ENCODE assay signal across 17 cellular contexts in genomic region chr2:152884088-152884487, GRCh38.
DNase-seq lines count a peak whose midpoint lies in the region; ATAC-seq, FAIRE-seq and TF ChIP-seq lines count a peak whose summit lies in the region.
"Had no signal": no experiment of that assay in that cellular context is flagged by ENCODE, and none has a peak within 500 bp of the region (broad histone marks: within the 10 kb centered on the region; RNA-seq: fewer than 3 reads in every experiment).

No MANE protein-coding gene starts in this region.

- no peaks in the 10 kb centered on the region for H3K36me3 Mint-ChIP-seq in GM23338 (ENCODE audit: low read depth)
- H3K36me3 Mint-ChIP-seq: CD4-positive, CD25-positive, alpha-beta regulatory T cell; CD8-positive, alpha-beta T cell had no signal

- H4K20me1 ChIP-seq in GM23338 (replicated peaks; ENCODE audit: insufficient read depth) (no peaks in the 10 kb centered on the region), IMR-90 (ENCODE audit: insufficient read depth, low read length) (no peaks in the 10 kb centered on the region), K562 (replicated peaks; ENCODE audit: control insufficient read depth, insufficient read depth, low read length) (no peaks in the 10 kb centered on the region)
- H4K20me1 ChIP-seq: BLaER1 had no signal

- dilution Hi-C loops in IMR-90 (cut with HindIII; ENCODE audit: low sequenced_read_pairs, unreplicated experiment), result no loop called here

- no peak overlapping the region for H3K56ac ChIP-seq in IMR-90 (ENCODE audit: extremely low read depth, insufficient read depth, low read length)

- in situ Hi-C loops in IMR-90 (cut with MboI; ENCODE audit: low sequenced_read_pairs) (no loop called here), K562 (cut with MboI) (no loop called here)

- TF ChIP-seq RAD21 in IMR-90 (IDR thresholded peaks at IDR 0.05; ENCODE audit: low read length) (no peak), K562 (CRISPR knock-in tag; conservative IDR thresholded peaks at IDR 0.05 in 1 of 2, IDR thresholded peaks at IDR 0.05 in 1 of 2) (no peak)

- H3K14ac ChIP-seq in IMR-90 (replicated peaks; ENCODE audit: low read depth, low read length), result no peak overlapping the region

- FAIRE-seq in K562 (lab: Jason Lieb, UNC), result no peak
- FAIRE-seq: GM12892 had no signal

- peaks cover 4% of the 10 kb centered on the region for H3K9me2 ChIP-seq in GM23338 (ENCODE audit: insufficient read depth)

- no peak overlapping the region for H3K27ac Mint-ChIP-seq in GM23338
- H3K27ac Mint-ChIP-seq: B cell; CD4-positive, CD25-positive, alpha-beta regulatory T cell; CD8-positive, alpha-beta T cell; H9 had no signal

- H3K4me3 Mint-ChIP-seq in GM23338, result no peak overlapping the region
- H3K4me3 Mint-ChIP-seq: B cell; CD4-positive, CD25-positive, alpha-beta regulatory T cell; CD8-positive, alpha-beta T cell; H9 had no signal

- CTCF ChIA-PET in IMR-90 (lab: Yijun Ruan, JAX), result no interaction called here
- CTCF ChIA-PET in K562 (lab: Yijun Ruan, JAX; ENCODE audit: low intra/inter-chr PET ratio), result no interaction called here

- intact Hi-C loops in IMR-90 (cut with micrococcal nuclease) (no loop called here), K562 (cut with micrococcal nuclease) (no loop called here)

- no peak for TF ChIP-seq EP300 in K562 (IDR thresholded peaks at IDR 0.05; ENCODE audit: low read length)

- no peaks in the 10 kb centered on the region for H3F3A ChIP-seq in GM23338 (replicated peaks; ENCODE audit: low read depth)

- H3K4ac ChIP-seq in IMR-90 (ENCODE audit: low read depth, low read length), result no peak overlapping the region

- no peak overlapping the region for H2BK5ac ChIP-seq in IMR-90 (ENCODE audit: low read depth, low read length, poor library complexity, severe bottlenecking)

- H3K4me2 ChIP-seq in GM23338 (no peak overlapping the region), IMR-90 (ENCODE audit: low read depth, low read length) (no peak overlapping the region), K562 (ENCODE audit: insufficient read depth, low read length) (no peak overlapping the region)
- H3K4me2 ChIP-seq: BLaER1 had no signal

- no peak overlapping the region for H2BK15ac ChIP-seq in IMR-90 (ENCODE audit: low read depth, low read length)

- H4K91ac ChIP-seq in IMR-90 (ENCODE audit: insufficient read depth, low read depth, low read length), result no peak overlapping the region

- H3K79me1 ChIP-seq in IMR-90 (ENCODE audit: low read depth in 1 of 2, low read length in 2 of 2), result no peaks in the 10 kb centered on the region

- H3K4me3 ChIP-seq in GM23338, result no peak overlapping the region
- H3K4me3 ChIP-seq in IMR-90 (ENCODE audit: insufficient read depth, low read depth, low read length), result no peak overlapping the region
- no peak overlapping the region for H3K4me3 ChIP-seq in K562
- H3K4me3 ChIP-seq: BLaER1 had no signal

- no peak overlapping the region for H3K23ac ChIP-seq in IMR-90 (ENCODE audit: low read depth, low read length)

- no peaks in the 10 kb centered on the region for H3K79me2 ChIP-seq in GM23338 (replicated peaks; ENCODE audit: insufficient read depth)
- no peaks in the 10 kb centered on the region for H3K79me2 ChIP-seq in K562 (ENCODE audit: control insufficient read depth, insufficient read depth, low read length)

- peak overlapping the region; percentile 19; the same call in 1 of the 2 replicates for H2AFZ ChIP-seq in GM23338
- H2AFZ ChIP-seq in IMR-90 (replicated peaks; ENCODE audit: low read length, poor library complexity), result no peak overlapping the region
- no peak overlapping the region for H2AFZ ChIP-seq in K562 (ENCODE audit: low read depth, low read length)

- no peak overlapping the region for H4K8ac ChIP-seq in IMR-90 (ENCODE audit: low read depth in 2 of 2, low read length in 2 of 2)

- H3K9ac ChIP-seq in IMR-90 (ENCODE audit: low read depth, low read length) (no peak overlapping the region), K562 (ENCODE audit: insufficient read depth in 1 of 2, low read depth in 2 of 2, low read length in 2 of 2) (no peak overlapping the region)
- H3K9ac ChIP-seq: BLaER1 had no signal

- DNase-seq in GM23338 (ENCODE audit: low spot score), result no peak
- no peak for DNase-seq in IMR-90
- no peak for DNase-seq in K562 (ENCODE audit: extremely low read depth in 1 of 4, low spot score in 3 of 4)
- no peak for DNase-seq in NCI-H2196 treated with DMSO at 0.1 percent for 48 hours (lab: John Stamatoyannopoulos, UW; ENCODE audit: unreplicated experiment)
- no peak for DNase-seq in NCI-H128 (lab: John Stamatoyannopoulos, UW; ENCODE audit: unreplicated experiment)
- DNase-seq: Caco-2; CD4-positive, CD25-positive, alpha-beta regulatory T cell; CD8-positive, alpha-beta T cell; DMS153; DND-41; H9 had no signal

- H2AK5ac ChIP-seq in IMR-90 (ENCODE audit: low read depth, low read length), result no peak overlapping the region

- peaks cover 2% of the 10 kb centered on the region for H3K27me3 Mint-ChIP-seq in GM23338 (ENCODE audit: insufficient read depth, low read depth, poor library complexity)
- H3K27me3 Mint-ChIP-seq: CD4-positive, CD25-positive, alpha-beta regulatory T cell had no signal

- peak overlapping the region; percentile 18; the same call in 1 of the 2 replicates for H3K18ac ChIP-seq in IMR-90 (ENCODE audit: low read depth, low read length)

- TF ChIP-seq POLR2A in IMR-90 (IDR thresholded peaks at IDR 0.05; ENCODE audit: low read depth, low read length) (no peak), K562 (conservative IDR thresholded peaks at IDR 0.05) (no peak)

- H3K4me1 ChIP-seq in GM23338 (ENCODE audit: insufficient read depth), result no peaks in the 10 kb centered on the region
- H3K4me1 ChIP-seq in IMR-90 (ENCODE audit: control insufficient read depth, insufficient read depth, low read length), result no peaks in the 10 kb centered on the region
- no peaks in the 10 kb centered on the region for H3K4me1 ChIP-seq in K562 (replicated peaks in 1 of 2; ENCODE audit: control insufficient read depth in 2 of 2, insufficient read depth in 2 of 2, low read length in 2 of 2)
- H3K4me1 ChIP-seq: BLaER1, Caco-2 had no signal

- TF ChIP-seq CTCF in GM23338 (conservative IDR thresholded peaks at IDR 0.05; ENCODE audit: low read depth in 2 of 2), result no peak
- TF ChIP-seq CTCF in IMR-90 (conservative IDR thresholded peaks at IDR 0.05; ENCODE audit: low read depth, low read length), result no peak
- TF ChIP-seq CTCF in K562 (IDR thresholded peaks at IDR 0.05 in 2 of 3, conservative IDR thresholded peaks at IDR 0.05 in 1 of 3; ENCODE audit: insufficient read depth in 2 of 3, low read depth in 1 of 3, low read length in 3 of 3), result no peak

- H3K9me1 ChIP-seq in IMR-90 (ENCODE audit: insufficient read depth, low read length) (no peaks in the 10 kb centered on the region), K562 (ENCODE audit: control insufficient read depth, insufficient read depth, low read length) (no peaks in the 10 kb centered on the region)

- no peaks in the 10 kb centered on the region for H3K27me3 ChIP-seq in GM23338 (ENCODE audit: insufficient read depth)
- H3K27me3 ChIP-seq in IMR-90 (ENCODE audit: control insufficient read depth, insufficient read depth, low read length), result no peaks in the 10 kb centered on the region
- no peaks in the 10 kb centered on the region for H3K27me3 ChIP-seq in K562 (ENCODE audit: control insufficient read depth in 2 of 2, insufficient read depth in 2 of 2, low read length in 2 of 2)
- H3K27me3 ChIP-seq: BLaER1 had no signal

- no TSS peak for BruUV-seq in IMR-90 (replicated peaks; lab: Mats Ljungman, UMichigan)
- no TSS peak for BruUV-seq in K562 (replicated peaks; lab: Mats Ljungman, UMichigan)

- H2BK20ac ChIP-seq in IMR-90 (ENCODE audit: low read depth, low read length), result no peak overlapping the region

- ATAC-seq in GM23338, result no peak
- no peak for ATAC-seq in IMR-90 (ENCODE audit: low read depth)
- ATAC-seq in K562, result no peak
- no peak for ATAC-seq in HG03571 (IDR thresholded peaks at IDR 0.05; ENCODE audit: unreplicated experiment)
- ATAC-seq: CD8-positive, alpha-beta T cell; HCT116 had no signal

- H3K27ac ChIP-seq in GM23338 (ENCODE audit: low read depth), result no peak overlapping the region
- H3K27ac ChIP-seq in IMR-90 (ENCODE audit: insufficient read depth, low read length), result no peak overlapping the region
- H3K27ac ChIP-seq in K562 (ENCODE audit: extremely low read depth, low read depth, low read length), result no peak overlapping the region
- H3K27ac ChIP-seq: BLaER1, C4-2B had no signal

- H2AK9ac ChIP-seq in IMR-90 (replicated peaks; ENCODE audit: low read depth, low read length, poor library complexity), result no peak overlapping the region

- H3K36me3 ChIP-seq in GM23338 (ENCODE audit: insufficient read depth) (no peaks in the 10 kb centered on the region), IMR-90 (ENCODE audit: control insufficient read depth, insufficient read depth, low read length) (no peaks in the 10 kb centered on the region), K562 (ENCODE audit: control insufficient read depth, insufficient read depth, low read length) (no peaks in the 10 kb centered on the region)
- H3K36me3 ChIP-seq: BLaER1 had no signal

- H2BK120ac ChIP-seq in IMR-90 (ENCODE audit: low read depth, low read length), result no peak overlapping the region

- POLR2A ChIA-PET in IMR-90 (lab: Charles Lee; ENCODE audit: unreplicated experiment) (no interaction called here), K562 (lab: Yijun Ruan, JAX) (no interaction called here)

- no CpG with 5 or more reads among the region's 4 CpGs for WGBS in IMR-90 (ENCODE audit: extremely low coverage in 2 of 2, insufficient read length in 1 of 2), 2 experiments
- WGBS in K562 (ENCODE audit: insufficient coverage, low coverage, missing lambda C conversion rate), result 0% methylated on average over 4 of the region's 4 CpGs

- no peaks in the 10 kb centered on the region for H3K9me3 Mint-ChIP-seq in GM23338
- H3K9me3 Mint-ChIP-seq: H9 had no signal

- H4K5ac ChIP-seq in IMR-90 (ENCODE audit: low read depth, low read length), result no peak overlapping the region

- no peaks in the 10 kb centered on the region for H3K4me1 Mint-ChIP-seq in GM23338
- H3K4me1 Mint-ChIP-seq: B cell, H9 had no signal

- H3K9me3 ChIP-seq in IMR-90 (ENCODE audit: control insufficient read depth, insufficient read depth, low read length), result no peaks in the 10 kb centered on the region; the same call in 1 of the 2 replicates
- H3K9me3 ChIP-seq in K562 (replicated peaks; ENCODE audit: control insufficient read depth, insufficient read depth, low read depth, low read length), result no peaks in the 10 kb centered on the region
- H3K9me3 ChIP-seq: BLaER1, Caco-2 had no signal

TF ChIP-seq in GM23338, 12 proteins besides CTCF, POLR2A, EP300 and RAD21 (continues in another document):
- no peak for TF ChIP-seq EZH2 (IDR thresholded peaks at IDR 0.05; ENCODE audit: low read depth, unreplicated experiment)
- TF ChIP-seq POLR2AphosphoS5 (IDR thresholded peaks at IDR 0.05; ENCODE audit: low read depth), result no peak

TF ChIP-seq in IMR-90, 13 proteins besides CTCF, POLR2A, EP300 and RAD21 (continues in another document):
- no peak for TF ChIP-seq RFX5 (IDR thresholded peaks at IDR 0.05; ENCODE audit: low read depth, low read length)
- no peak for TF ChIP-seq RCOR1 (IDR thresholded peaks at IDR 0.05; ENCODE audit: insufficient replicate concordance, low read length)

TF ChIP-seq in K562, 482 proteins besides CTCF, POLR2A, EP300 and RAD21 (continues in another document):
- peak; percentile 49 for TF ChIP-seq MAFK (IDR thresholded peaks at IDR 0.05; ENCODE audit: low read length)
- peak; percentile 72; the same call in 1 of the 2 replicates for TF ChIP-seq MAFG (tag; conservative IDR thresholded peaks at IDR 0.05)
- no peak for TF ChIP-seq ARNT (IDR thresholded peaks at IDR 0.05)
- no peak for TF ChIP-seq PYGO2 (tag; IDR thresholded peaks at IDR 0.05)
